In genomic region chr11:33941637-33942160, GRCh38 we compare ENCODE assay signal across 1 cellular context.
A peak's percentile ranks its signal among the peaks of the same experiment; 100 is the strongest.
TF ChIP-seq lines count a peak whose summit lies in the region.

No MANE protein-coding gene starts in this region.

TF ChIP-seq in K562, 482 proteins besides CTCF, POLR2A, EP300 and RAD21 (continued from another document and continues in another):
- TF ChIP-seq AFF1 (IDR thresholded peaks at IDR 0.05; ENCODE audit: low read depth in 1 of 2, partially characterized antibody in 2 of 2) (no peak), PURB (CRISPR knock-in tag; IDR thresholded peaks at IDR 0.05; ENCODE audit: low read depth) (no peak), ILK (tag; IDR thresholded peaks at IDR 0.05; ENCODE audit: borderline replicate concordance, low read depth) (no peak), BDP1 (IDR thresholded peaks at IDR 0.05; ENCODE audit: insufficient read depth, insufficient read length) (no peak), HLTF (IDR thresholded peaks at IDR 0.05) (no peak), NCOA1 (IDR thresholded peaks at IDR 0.05; ENCODE audit: low read depth) (peak; percentile 54; the same call in 1 of the 2 replicates), ELF2 (CRISPR knock-in tag; IDR thresholded peaks at IDR 0.05) (no peak), RBBP5 (IDR thresholded peaks at IDR 0.05; ENCODE audit: borderline replicate concordance, insufficient read depth, low read length, poor library complexity, severe bottlenecking) (no peak), ZNF695 (CRISPR knock-in tag; IDR thresholded peaks at IDR 0.05) (no peak), LCOR (CRISPR knock-in tag; IDR thresholded peaks at IDR 0.05) (peak; percentile 49; the same call in 1 of the 2 replicates), ZNF134 (CRISPR knock-in tag; conservative IDR thresholded peaks at IDR 0.05) (peak; percentile 18; the same call in 1 of the 2 replicates), SMAD4 (CRISPR knock-in tag; conservative IDR thresholded peaks at IDR 0.05) (peak; percentile 94), GTF2A2 (tag; IDR thresholded peaks at IDR 0.05) (no peak), PHF8 (IDR thresholded peaks at IDR 0.05; ENCODE audit: borderline replicate concordance, low read length) (peak; percentile 32; the same call in 1 of the 2 replicates), CEBPB (tag; IDR thresholded peaks at IDR 0.05) (peak; percentile 66), RREB1 (CRISPR knock-in tag; IDR thresholded peaks at IDR 0.05) (no peak), ZFP30 (CRISPR knock-in tag; IDR thresholded peaks at IDR 0.05; ENCODE audit: borderline replicate concordance) (no peak), KLF10 (CRISPR knock-in tag; IDR thresholded peaks at IDR 0.05) (no peak), PHB2 (IDR thresholded peaks at IDR 0.05; ENCODE audit: low read depth) (no peak), E4F1 (CRISPR knock-in tag; IDR thresholded peaks at IDR 0.05; ENCODE audit: borderline replicate concordance) (no peak)
- TF ChIP-seq, protein P1, sequence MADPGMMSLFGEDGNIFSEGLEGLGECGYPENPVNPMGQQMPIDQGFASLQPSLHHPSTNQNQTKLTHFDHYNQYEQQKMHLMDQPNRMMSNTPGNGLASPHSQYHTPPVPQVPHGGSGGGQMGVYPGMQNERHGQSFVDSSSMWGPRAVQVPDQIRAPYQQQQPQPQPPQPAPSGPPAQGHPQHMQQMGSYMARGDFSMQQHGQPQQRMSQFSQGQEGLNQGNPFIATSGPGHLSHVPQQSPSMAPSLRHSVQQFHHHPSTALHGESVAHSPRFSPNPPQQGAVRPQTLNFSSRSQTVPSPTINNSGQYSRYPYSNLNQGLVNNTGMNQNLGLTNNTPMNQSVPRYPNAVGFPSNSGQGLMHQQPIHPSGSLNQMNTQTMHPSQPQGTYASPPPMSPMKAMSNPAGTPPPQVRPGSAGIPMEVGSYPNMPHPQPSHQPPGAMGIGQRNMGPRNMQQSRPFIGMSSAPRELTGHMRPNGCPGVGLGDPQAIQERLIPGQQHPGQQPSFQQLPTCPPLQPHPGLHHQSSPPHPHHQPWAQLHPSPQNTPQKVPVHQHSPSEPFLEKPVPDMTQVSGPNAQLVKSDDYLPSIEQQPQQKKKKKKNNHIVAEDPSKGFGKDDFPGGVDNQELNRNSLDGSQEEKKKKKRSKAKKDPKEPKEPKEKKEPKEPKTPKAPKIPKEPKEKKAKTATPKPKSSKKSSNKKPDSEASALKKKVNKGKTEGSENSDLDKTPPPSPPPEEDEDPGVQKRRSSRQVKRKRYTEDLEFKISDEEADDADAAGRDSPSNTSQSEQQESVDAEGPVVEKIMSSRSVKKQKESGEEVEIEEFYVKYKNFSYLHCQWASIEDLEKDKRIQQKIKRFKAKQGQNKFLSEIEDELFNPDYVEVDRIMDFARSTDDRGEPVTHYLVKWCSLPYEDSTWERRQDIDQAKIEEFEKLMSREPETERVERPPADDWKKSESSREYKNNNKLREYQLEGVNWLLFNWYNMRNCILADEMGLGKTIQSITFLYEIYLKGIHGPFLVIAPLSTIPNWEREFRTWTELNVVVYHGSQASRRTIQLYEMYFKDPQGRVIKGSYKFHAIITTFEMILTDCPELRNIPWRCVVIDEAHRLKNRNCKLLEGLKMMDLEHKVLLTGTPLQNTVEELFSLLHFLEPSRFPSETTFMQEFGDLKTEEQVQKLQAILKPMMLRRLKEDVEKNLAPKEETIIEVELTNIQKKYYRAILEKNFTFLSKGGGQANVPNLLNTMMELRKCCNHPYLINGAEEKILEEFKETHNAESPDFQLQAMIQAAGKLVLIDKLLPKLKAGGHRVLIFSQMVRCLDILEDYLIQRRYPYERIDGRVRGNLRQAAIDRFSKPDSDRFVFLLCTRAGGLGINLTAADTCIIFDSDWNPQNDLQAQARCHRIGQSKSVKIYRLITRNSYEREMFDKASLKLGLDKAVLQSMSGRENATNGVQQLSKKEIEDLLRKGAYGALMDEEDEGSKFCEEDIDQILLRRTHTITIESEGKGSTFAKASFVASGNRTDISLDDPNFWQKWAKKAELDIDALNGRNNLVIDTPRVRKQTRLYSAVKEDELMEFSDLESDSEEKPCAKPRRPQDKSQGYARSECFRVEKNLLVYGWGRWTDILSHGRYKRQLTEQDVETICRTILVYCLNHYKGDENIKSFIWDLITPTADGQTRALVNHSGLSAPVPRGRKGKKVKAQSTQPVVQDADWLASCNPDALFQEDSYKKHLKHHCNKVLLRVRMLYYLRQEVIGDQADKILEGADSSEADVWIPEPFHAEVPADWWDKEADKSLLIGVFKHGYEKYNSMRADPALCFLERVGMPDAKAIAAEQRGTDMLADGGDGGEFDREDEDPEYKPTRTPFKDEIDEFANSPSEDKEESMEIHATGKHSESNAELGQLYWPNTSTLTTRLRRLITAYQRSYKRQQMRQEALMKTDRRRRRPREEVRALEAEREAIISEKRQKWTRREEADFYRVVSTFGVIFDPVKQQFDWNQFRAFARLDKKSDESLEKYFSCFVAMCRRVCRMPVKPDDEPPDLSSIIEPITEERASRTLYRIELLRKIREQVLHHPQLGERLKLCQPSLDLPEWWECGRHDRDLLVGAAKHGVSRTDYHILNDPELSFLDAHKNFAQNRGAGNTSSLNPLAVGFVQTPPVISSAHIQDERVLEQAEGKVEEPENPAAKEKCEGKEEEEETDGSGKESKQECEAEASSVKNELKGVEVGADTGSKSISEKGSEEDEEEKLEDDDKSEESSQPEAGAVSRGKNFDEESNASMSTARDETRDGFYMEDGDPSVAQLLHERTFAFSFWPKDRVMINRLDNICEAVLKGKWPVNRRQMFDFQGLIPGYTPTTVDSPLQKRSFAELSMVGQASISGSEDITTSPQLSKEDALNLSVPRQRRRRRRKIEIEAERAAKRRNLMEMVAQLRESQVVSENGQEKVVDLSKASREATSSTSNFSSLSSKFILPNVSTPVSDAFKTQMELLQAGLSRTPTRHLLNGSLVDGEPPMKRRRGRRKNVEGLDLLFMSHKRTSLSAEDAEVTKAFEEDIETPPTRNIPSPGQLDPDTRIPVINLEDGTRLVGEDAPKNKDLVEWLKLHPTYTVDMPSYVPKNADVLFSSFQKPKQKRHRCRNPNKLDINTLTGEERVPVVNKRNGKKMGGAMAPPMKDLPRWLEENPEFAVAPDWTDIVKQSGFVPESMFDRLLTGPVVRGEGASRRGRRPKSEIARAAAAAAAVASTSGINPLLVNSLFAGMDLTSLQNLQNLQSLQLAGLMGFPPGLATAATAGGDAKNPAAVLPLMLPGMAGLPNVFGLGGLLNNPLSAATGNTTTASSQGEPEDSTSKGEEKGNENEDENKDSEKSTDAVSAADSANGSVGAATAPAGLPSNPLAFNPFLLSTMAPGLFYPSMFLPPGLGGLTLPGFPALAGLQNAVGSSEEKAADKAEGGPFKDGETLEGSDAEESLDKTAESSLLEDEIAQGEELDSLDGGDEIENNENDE (IDR thresholded peaks at IDR 0.05; ENCODE audit: low read depth, low read length), result no peak
- TF ChIP-seq, protein P2, sequence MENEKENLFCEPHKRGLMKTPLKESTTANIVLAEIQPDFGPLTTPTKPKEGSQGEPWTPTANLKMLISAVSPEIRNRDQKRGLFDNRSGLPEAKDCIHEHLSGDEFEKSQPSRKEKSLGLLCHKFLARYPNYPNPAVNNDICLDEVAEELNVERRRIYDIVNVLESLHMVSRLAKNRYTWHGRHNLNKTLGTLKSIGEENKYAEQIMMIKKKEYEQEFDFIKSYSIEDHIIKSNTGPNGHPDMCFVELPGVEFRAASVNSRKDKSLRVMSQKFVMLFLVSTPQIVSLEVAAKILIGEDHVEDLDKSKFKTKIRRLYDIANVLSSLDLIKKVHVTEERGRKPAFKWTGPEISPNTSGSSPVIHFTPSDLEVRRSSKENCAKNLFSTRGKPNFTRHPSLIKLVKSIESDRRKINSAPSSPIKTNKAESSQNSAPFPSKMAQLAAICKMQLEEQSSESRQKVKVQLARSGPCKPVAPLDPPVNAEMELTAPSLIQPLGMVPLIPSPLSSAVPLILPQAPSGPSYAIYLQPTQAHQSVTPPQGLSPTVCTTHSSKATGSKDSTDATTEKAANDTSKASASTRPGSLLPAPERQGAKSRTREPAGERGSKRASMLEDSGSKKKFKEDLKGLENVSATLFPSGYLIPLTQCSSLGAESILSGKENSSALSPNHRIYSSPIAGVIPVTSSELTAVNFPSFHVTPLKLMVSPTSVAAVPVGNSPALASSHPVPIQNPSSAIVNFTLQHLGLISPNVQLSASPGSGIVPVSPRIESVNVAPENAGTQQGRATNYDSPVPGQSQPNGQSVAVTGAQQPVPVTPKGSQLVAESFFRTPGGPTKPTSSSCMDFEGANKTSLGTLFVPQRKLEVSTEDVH (IDR thresholded peaks at IDR 0.05; ENCODE audit: low read depth, partially characterized antibody), result no peak
- TF ChIP-seq, protein P3, sequence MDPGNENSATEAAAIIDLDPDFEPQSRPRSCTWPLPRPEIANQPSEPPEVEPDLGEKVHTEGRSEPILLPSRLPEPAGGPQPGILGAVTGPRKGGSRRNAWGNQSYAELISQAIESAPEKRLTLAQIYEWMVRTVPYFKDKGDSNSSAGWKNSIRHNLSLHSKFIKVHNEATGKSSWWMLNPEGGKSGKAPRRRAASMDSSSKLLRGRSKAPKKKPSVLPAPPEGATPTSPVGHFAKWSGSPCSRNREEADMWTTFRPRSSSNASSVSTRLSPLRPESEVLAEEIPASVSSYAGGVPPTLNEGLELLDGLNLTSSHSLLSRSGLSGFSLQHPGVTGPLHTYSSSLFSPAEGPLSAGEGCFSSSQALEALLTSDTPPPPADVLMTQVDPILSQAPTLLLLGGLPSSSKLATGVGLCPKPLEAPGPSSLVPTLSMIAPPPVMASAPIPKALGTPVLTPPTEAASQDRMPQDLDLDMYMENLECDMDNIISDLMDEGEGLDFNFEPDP (CRISPR knock-in tag; IDR thresholded peaks at IDR 0.05), result no peak
